8 cellular contexts compared by ENCODE assay signal in genomic region chr1:63522891-63523728, GRCh38. TPM values are rescaled to one million over a fixed set of nuclear protein-coding genes. Genes with fewer than 3 reads are reported as not detected.
DNase-seq lines count a peak whose midpoint lies in the region; ATAC-seq and TF ChIP-seq lines count a peak whose summit lies in the region.

Gene EFCAB7, plus strand, starts transcription at chr1:63523525. Its CDS starts 2,048 bp downstream, at chr1:63525573.
A gene with protein sequence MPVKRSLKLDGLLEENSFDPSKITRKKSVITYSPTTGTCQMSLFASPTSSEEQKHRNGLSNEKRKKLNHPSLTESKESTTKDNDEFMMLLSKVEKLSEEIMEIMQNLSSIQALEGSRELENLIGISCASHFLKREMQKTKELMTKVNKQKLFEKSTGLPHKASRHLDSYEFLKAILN (minus strand): TSS chr1:63523225. CDS start chr1:63523133, 92 bp downstream.

- peak; percentile 24 for TF ChIP-seq POLR2A in GM10847 (IDR thresholded peaks at IDR 0.05; ENCODE audit: extremely low read depth, insufficient read length)
- TF ChIP-seq POLR2A in ovary (IDR thresholded peaks at IDR 0.05): no peak
- peak in 1 of 2 donors; percentile 55 for TF ChIP-seq POLR2A in thyroid gland (IDR thresholded peaks at IDR 0.05)

- H3K9me3 ChIP-seq in ovary (no peaks in the 10 kb centered on the region), thyroid gland (no peaks in the 10 kb centered on the region)

- no peak for TF ChIP-seq CTCF in ovary (IDR thresholded peaks at IDR 0.05)
- peak in 1 of 6 experiments; percentile 26 for TF ChIP-seq CTCF in thyroid gland (IDR thresholded peaks at IDR 0.05)

- H3K27ac ChIP-seq in ovary (peak within 1 kb of the TSS; percentile 67 to 84), thyroid gland (peak within 1 kb of the TSS; percentile 69 to 94 (median 93))

- intact Hi-C loops in Right ventricle myocardium superior (cut with DNase I): no loop called here
- intact Hi-C loops in ovary (cut with DNase I): no loop called here
- intact Hi-C loops in thyroid gland (cut with DNase I): no loop called here

- ATAC-seq in HG02623 (IDR thresholded peaks at IDR 0.05; ENCODE audit: unreplicated experiment) (peak; percentile 89), Right ventricle myocardium superior (ENCODE audit: poor library complexity) (peak; percentile 95)

- no peaks in the 10 kb centered on the region for H3K4me1 ChIP-seq in ovary (ENCODE audit: insufficient read depth)
- H3K4me1 ChIP-seq in thyroid gland: peaks cover 7 to 14% of the 10 kb centered on the region in 2 donors

- H3K27me3 ChIP-seq in ovary: no peaks in the 10 kb centered on the region
- H3K27me3 ChIP-seq in thyroid gland: no peaks in the 10 kb centered on the region

- DNase-seq in NCI-H1092 treated with DMSO at 0.1 percent for 48 hours (lab: John Stamatoyannopoulos, UW) (peak; percentile 93), SKM-1 treated with dmso at 0.1 percent for 144 hours (lab: John Stamatoyannopoulos, UW; ENCODE audit: unreplicated experiment) (peak; percentile 90), Right ventricle myocardium superior (peak; percentile 85), ovary (peak; percentile 79 to 87 (median 83)), thyroid gland (peak; percentile 72 to 79)
- peak; percentile 47 for DNase-seq in activated naive CD8-positive, alpha-beta T cell treated with anti-CD3 and anti-CD28 coated beads, Interleukin-2, amount 50 U/mL, for 16 hours (ENCODE audit: low read depth, low spot score)

- no peak for TF ChIP-seq EP300 in ovary (IDR thresholded peaks at IDR 0.05)

- H3K36me3 ChIP-seq in ovary: no peaks in the 10 kb centered on the region
- peaks cover 0 to 4% of the 10 kb centered on the region in 2 donors for H3K36me3 ChIP-seq in thyroid gland

- 0% methylated on average over 43 to 50 of the region's 50 CpGs for WGBS in ovary, 3 donors
- 1% methylated on average over 47 to 50 of the region's 50 CpGs for WGBS in thyroid gland, 2 donors

- H3K4me3 ChIP-seq in ovary (peak within 1 kb of the TSS; percentile 75), thyroid gland (replicated peaks in 1 of 3) (peak within 1 kb of the TSS; percentile 31 to 80 (median 55))

RNA-seq across cellular contexts. Expression of gene EFCAB7, which starts in this region (rescaled TPM):
- total RNA-seq in Right ventricle myocardium superior (8.9 TPM), ovary (10 to 100 TPM in 3 of 7 donors, 1 to 10 TPM in 4; 7.2 to 26.3 (median 8.8) TPM), thyroid gland (10 to 100 TPM in 2 of 4 donors, 1 to 10 TPM in 2; 8.3 to 11.7 (median 10.0) TPM)
- 1 to 10 TPM; 6.5 to 8.2 TPM for polyA plus RNA-seq in ovary

RNA-seq across cellular contexts. Expression of the second gene that starts in this region (rescaled TPM):
- 8.4 TPM for total RNA-seq in Right ventricle myocardium superior
- total RNA-seq in ovary: 10 to 100 TPM; 10.7 to 32.1 (median 22.3) TPM
- 10 to 100 TPM; 13.8 to 26.6 TPM for polyA plus RNA-seq in ovary
- total RNA-seq in thyroid gland: 10 to 100 TPM; 15.0 to 19.6 (median 19.5) TPM

Comparison
In these comparisons a context has a peak if more than half of its experiments do, and no peak if none do; other contexts are left out.
1. Peak in every context shown above with its lines: DNase-seq, ATAC-seq, H3K4me3 ChIP-seq and H3K27ac ChIP-seq.